24 cellular contexts compared by ENCODE assay signal in genomic region chr1:200951016-200951415, GRCh38. TPM values are rescaled to one million over a fixed set of nuclear protein-coding genes. Genes with fewer than 3 reads are reported as not detected.
DNase-seq lines count a peak whose midpoint lies in the region; ATAC-seq and TF ChIP-seq lines count a peak whose summit lies in the region.
"Had no signal": no experiment of that assay in that cellular context is flagged by ENCODE, and none has a peak within 500 bp of the region (broad histone marks: within the 10 kb centered on the region; RNA-seq: fewer than 3 reads in every experiment).

No MANE protein-coding gene starts in this region.

- H2BK15ac ChIP-seq in IMR-90 (ENCODE audit: low read depth, low read length), result no peak overlapping the region

- no peak overlapping the region for H2AK9ac ChIP-seq in IMR-90 (replicated peaks; ENCODE audit: low read depth, low read length, poor library complexity)

- CTCF ChIA-PET in IMR-90 (lab: Yijun Ruan, JAX), result interaction anchor here (0.7 to 1.0 kb wide), 2 partner anchors 21 to 77 kb away, joined by 3 to 4 read pairs; no protein-coding TSS in a partner anchor

- H3K4me3 ChIP-seq in IMR-90 (ENCODE audit: insufficient read depth, low read depth, low read length) (no peak overlapping the region), brain microvascular endothelial cell (ENCODE audit: low read depth, low read length) (no peak overlapping the region), trophoblast cell (ENCODE audit: low read depth, low read length) (no peak overlapping the region)
- H3K4me3 ChIP-seq: SK-N-MC had no signal

- H3K18ac ChIP-seq in IMR-90 (ENCODE audit: low read depth, low read length), result no peak overlapping the region
- H3K18ac ChIP-seq in trophoblast cell (ENCODE audit: low read length), result no peak overlapping the region

- H3K79me2 ChIP-seq in trophoblast cell (ENCODE audit: control insufficient read depth, insufficient read depth, low read length, poor library complexity), result no peaks in the 10 kb centered on the region

- intact Hi-C loops in IMR-90 (cut with micrococcal nuclease), result no loop called here

- H2AFZ ChIP-seq in IMR-90 (replicated peaks; ENCODE audit: low read length, poor library complexity), result no peak overlapping the region
- H2AFZ ChIP-seq in trophoblast cell (ENCODE audit: insufficient read depth, low read length, poor library complexity), result no peak overlapping the region

- H3K27ac ChIP-seq in IMR-90 (ENCODE audit: insufficient read depth, low read length) (no peak overlapping the region), brain microvascular endothelial cell (no peak overlapping the region), trophoblast cell (ENCODE audit: low read depth, low read length) (no peak overlapping the region)
- H3K27ac ChIP-seq: HL-60, KMS-11, SK-N-MC had no signal

- no peak overlapping the region for H4K8ac ChIP-seq in IMR-90 (ENCODE audit: low read depth in 2 of 2, low read length in 2 of 2)
- H4K8ac ChIP-seq in trophoblast cell (ENCODE audit: low read depth, low read length), result no peak overlapping the region

- H3K36me3 ChIP-seq in IMR-90 (ENCODE audit: control insufficient read depth, insufficient read depth, low read length) (no peaks in the 10 kb centered on the region), brain microvascular endothelial cell (replicated peaks) (no peaks in the 10 kb centered on the region), trophoblast cell (ENCODE audit: control insufficient read depth in 1 of 2, insufficient read depth in 2 of 2, low read length in 2 of 2) (no peaks in the 10 kb centered on the region)

- H3K4me2 ChIP-seq in IMR-90 (ENCODE audit: low read depth, low read length) (no peak overlapping the region), trophoblast cell (ENCODE audit: low read length) (no peak overlapping the region)
- H3K4me2 ChIP-seq: KMS-11 had no signal

- H3K9ac ChIP-seq in IMR-90 (ENCODE audit: low read depth, low read length) (no peak overlapping the region), trophoblast cell (ENCODE audit: low read length) (no peak overlapping the region)
- H3K9ac ChIP-seq: KMS-11 had no signal

- H2BK12ac ChIP-seq in trophoblast cell (ENCODE audit: low read length), result no peak overlapping the region

- H3K14ac ChIP-seq in IMR-90 (replicated peaks; ENCODE audit: low read depth, low read length) (no peak overlapping the region), trophoblast cell (ENCODE audit: low read length) (no peak overlapping the region)

- WGBS in IMR-90 (ENCODE audit: extremely low coverage in 2 of 2, insufficient read length in 1 of 2), 2 experiments, result 57% methylated on average over 1 of the region's 2 CpGs; no CpG with 5 or more reads in 1 of the 2 experiments
- WGBS in trophoblast cell (ENCODE audit: extremely low coverage, insufficient coverage, insufficient read length), result no CpG with 5 or more reads among the region's 2 CpGs

- H3K4ac ChIP-seq in IMR-90 (ENCODE audit: low read depth, low read length), result no peak overlapping the region
- H3K4ac ChIP-seq in trophoblast cell (ENCODE audit: low read depth, low read length), result no peak overlapping the region

- no peaks in the 10 kb centered on the region for H3K79me1 ChIP-seq in IMR-90 (ENCODE audit: low read depth in 1 of 2, low read length in 2 of 2)
- H3K79me1 ChIP-seq in trophoblast cell (ENCODE audit: low read length), result no peaks in the 10 kb centered on the region

- in situ Hi-C loops in IMR-90 (cut with MboI; ENCODE audit: low sequenced_read_pairs), result no loop called here
- in situ Hi-C loops in brain microvascular endothelial cell (cut with HindIII; ENCODE audit: low pct_ligation_motif_present, low sequenced_read_pairs), result no loop called here

- POLR2A ChIA-PET in IMR-90 (lab: Charles Lee; ENCODE audit: unreplicated experiment), result no interaction called here

- dilution Hi-C loops in IMR-90 (cut with HindIII; ENCODE audit: low sequenced_read_pairs, unreplicated experiment), result no loop called here

- DNase-seq in ELR (ENCODE audit: low read depth) (peak; percentile 35), IMR-90 (peak; percentile 7), brain microvascular endothelial cell (peak; percentile 9), trophoblast cell (peak; percentile 54 to 66), DMS 273 treated with DMSO at 0.1 percent for 48 hours (lab: John Stamatoyannopoulos, UW) (no peak), AML-193 (lab: John Stamatoyannopoulos, UW) (no peak)
- DNase-seq in stimulated activated CD4-positive, alpha-beta T cell treated with anti-CD3 and anti-CD28 coated beads, Interleukin-12 subunit alpha, Interleukin-12 subunit beta, amount 100 ng/mL, for 4 hours, result no peak
- DNase-seq: C1 segment of cervical spinal cord; CD8-positive, alpha-beta T cell; DMS153; GF-D8; H7; NCI-H1105; NCI-H146; NCI-H2029; NCI-H226; NCI-H510A treated with DMSO at 0.1 percent for 48 hours; NCI-H748 treated with DMSO at 0.1 percent for 48 hours; SHP77; SW 1271 had no signal

- H3K9me1 ChIP-seq in IMR-90 (ENCODE audit: insufficient read depth, low read length), result no peaks in the 10 kb centered on the region

- peaks cover 7% of the 10 kb centered on the region for H3K9me3 ChIP-seq in IMR-90 (ENCODE audit: control insufficient read depth, insufficient read depth, low read length)
- peaks cover 10% of the 10 kb centered on the region for H3K9me3 ChIP-seq in trophoblast cell (ENCODE audit: insufficient read depth, low read depth, low read length)

- H4K12ac ChIP-seq in trophoblast cell (ENCODE audit: low read depth, low read length), result no peak overlapping the region

- no peak overlapping the region for H2BK20ac ChIP-seq in IMR-90 (ENCODE audit: low read depth, low read length)

- no peak for TF ChIP-seq RAD21 in IMR-90 (IDR thresholded peaks at IDR 0.05; ENCODE audit: low read length)

- no peak for TF ChIP-seq POLR2A in IMR-90 (IDR thresholded peaks at IDR 0.05; ENCODE audit: low read depth, low read length)

- no peaks in the 10 kb centered on the region for H4K20me1 ChIP-seq in IMR-90 (ENCODE audit: insufficient read depth, low read length)

- ATAC-seq in IMR-90 (ENCODE audit: low read depth), result no peak
- ATAC-seq: CD8-positive, alpha-beta T cell had no signal

- H2AK5ac ChIP-seq in IMR-90 (ENCODE audit: low read depth, low read length), result no peak overlapping the region
- no peak overlapping the region for H2AK5ac ChIP-seq in trophoblast cell (ENCODE audit: low read length)

- H2BK120ac ChIP-seq in IMR-90 (ENCODE audit: low read depth, low read length) (no peak overlapping the region), trophoblast cell (ENCODE audit: insufficient read depth, low read length, poor library complexity) (no peak overlapping the region)

- no peak overlapping the region for H3K23ac ChIP-seq in IMR-90 (ENCODE audit: low read depth, low read length)
- no peak overlapping the region for H3K23ac ChIP-seq in trophoblast cell (ENCODE audit: low read length)

- BruUV-seq in IMR-90 (replicated peaks; lab: Mats Ljungman, UMichigan), result no TSS peak

- no peak overlapping the region for H2BK5ac ChIP-seq in IMR-90 (ENCODE audit: low read depth, low read length, poor library complexity, severe bottlenecking)
- no peak overlapping the region for H2BK5ac ChIP-seq in trophoblast cell (ENCODE audit: low read depth, low read length, poor library complexity)

- H3K27me3 ChIP-seq in IMR-90 (ENCODE audit: control insufficient read depth, insufficient read depth, low read length) (peaks cover 26% of the 10 kb centered on the region), brain microvascular endothelial cell (replicated peaks) (peaks cover 4% of the 10 kb centered on the region), trophoblast cell (ENCODE audit: insufficient read depth, low read length) (no peaks in the 10 kb centered on the region)

- no peaks in the 10 kb centered on the region for H3K4me1 ChIP-seq in IMR-90 (ENCODE audit: control insufficient read depth, insufficient read depth, low read length)
- H3K4me1 ChIP-seq in trophoblast cell (ENCODE audit: control insufficient read depth in 1 of 2, insufficient read depth in 2 of 2, low read length in 2 of 2), result no peaks in the 10 kb centered on the region

- TF ChIP-seq CTCF in IMR-90 (conservative IDR thresholded peaks at IDR 0.05; ENCODE audit: low read depth, low read length) (no peak), brain microvascular endothelial cell (IDR thresholded peaks at IDR 0.05; ENCODE audit: low read depth, low read length, missing control alignments) (no peak)

- H4K5ac ChIP-seq in IMR-90 (ENCODE audit: low read depth, low read length), result no peak overlapping the region

- no peak overlapping the region for H4K91ac ChIP-seq in IMR-90 (ENCODE audit: insufficient read depth, low read depth, low read length)
- no peak overlapping the region for H4K91ac ChIP-seq in trophoblast cell (ENCODE audit: low read depth, low read length)

- H3K56ac ChIP-seq in IMR-90 (ENCODE audit: extremely low read depth, insufficient read depth, low read length), result no peak overlapping the region

TF ChIP-seq in IMR-90, 13 proteins besides CTCF, POLR2A, EP300 and RAD21:
- TF ChIP-seq, protein P1, sequence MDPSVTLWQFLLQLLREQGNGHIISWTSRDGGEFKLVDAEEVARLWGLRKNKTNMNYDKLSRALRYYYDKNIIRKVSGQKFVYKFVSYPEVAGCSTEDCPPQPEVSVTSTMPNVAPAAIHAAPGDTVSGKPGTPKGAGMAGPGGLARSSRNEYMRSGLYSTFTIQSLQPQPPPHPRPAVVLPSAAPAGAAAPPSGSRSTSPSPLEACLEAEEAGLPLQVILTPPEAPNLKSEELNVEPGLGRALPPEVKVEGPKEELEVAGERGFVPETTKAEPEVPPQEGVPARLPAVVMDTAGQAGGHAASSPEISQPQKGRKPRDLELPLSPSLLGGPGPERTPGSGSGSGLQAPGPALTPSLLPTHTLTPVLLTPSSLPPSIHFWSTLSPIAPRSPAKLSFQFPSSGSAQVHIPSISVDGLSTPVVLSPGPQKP (IDR thresholded peaks at IDR 0.05; ENCODE audit: borderline replicate concordance, low read depth, low read length), result no peak
- no peak for TF ChIP-seq CEBPB (IDR thresholded peaks at IDR 0.05; ENCODE audit: low read depth, low read length)
- TF ChIP-seq BHLHE40 (IDR thresholded peaks at IDR 0.05; ENCODE audit: low read depth, low read length), result no peak

RNA-seq across cellular contexts. Expression of gene INAVA, which starts 56.3 kb away (rescaled TPM):
- under 0.01 TPM in 1 of 2 replicates, not detected in the other for total RNA-seq in IMR-90 (2012; rRNA removed)
- 0.07 and 0.13 TPM in 2 replicates for polyA plus RNA-seq in IMR-90 (2012; rRNA removed)
- 0.02 and 0.21 TPM in 2 replicates for polyA plus RNA-seq in IMR-90 (2012; cell fraction: cytosol; rRNA removed)
- polyA plus RNA-seq in IMR-90 (2012; cell fraction: nucleus; rRNA removed; ENCODE audit: low replicate concordance), result 0.24 and 0.48 TPM in 2 replicates
- polyA plus RNA-seq in trophoblast cell (2013), result 28.5 and 30.7 TPM in 2 replicates
- total RNA-seq: CD8-positive, alpha-beta T cell; HT1080 had no signal

Comparison
In these comparisons a context has a peak if more than half of its experiments do, and no peak if none do; other contexts are left out.
1. DNase-seq: peak in ELR (single experiment), IMR-90 (single experiment), brain microvascular endothelial cell (single experiment) and trophoblast cell (2 of 2); none in DMS 273 treated with DMSO at 0.1 percent for 48 hours (single experiment), stimulated activated CD4-positive, alpha-beta T cell treated with anti-CD3 and anti-CD28 coated beads, Interleukin-12 subunit alpha, Interleukin-12 subunit beta, amount 100 ng/mL, for 4 hours (single experiment) and AML-193 (0 of 2).